9 cellular contexts compared by ENCODE assay signal in genomic region chr2:216681683-216682082, GRCh38. TPM values are rescaled to one million over a fixed set of nuclear protein-coding genes. Genes with fewer than 3 reads are reported as not detected.
DNase-seq lines count a peak whose midpoint lies in the region; ATAC-seq and TF ChIP-seq lines count a peak whose summit lies in the region.
"Had no signal": no experiment of that assay in that cellular context is flagged by ENCODE, and none has a peak within 500 bp of the region (broad histone marks: within the 10 kb centered on the region; RNA-seq: fewer than 3 reads in every experiment).

No MANE protein-coding gene starts in this region.

- no peak overlapping the region for H4K5ac ChIP-seq in IMR-90 (ENCODE audit: low read depth, low read length)

- H2AFZ ChIP-seq in IMR-90 (replicated peaks; ENCODE audit: low read length, poor library complexity): no peak overlapping the region

- H3K4me1 ChIP-seq in IMR-90 (ENCODE audit: control insufficient read depth, insufficient read depth, low read length) (peaks cover 4% of the 10 kb centered on the region; the same call in 1 of the 2 replicates), muscle layer of colon (ENCODE audit: insufficient read depth, low read length) (peaks cover 73% of the 10 kb centered on the region), suprapubic skin (peaks cover 40% of the 10 kb centered on the region)

- H3K9me3 Mint-ChIP-seq in brain: peaks cover 0 to 4% (median 0%) of the 10 kb centered on the region in 5 experiments

- intact Hi-C loops in IMR-90 (cut with micrococcal nuclease): no loop called here

- TF ChIP-seq POLR2A in IMR-90 (IDR thresholded peaks at IDR 0.05; ENCODE audit: low read depth, low read length) (no peak), suprapubic skin (IDR thresholded peaks at IDR 0.05) (no peak)

- no peak overlapping the region for H2BK20ac ChIP-seq in IMR-90 (ENCODE audit: low read depth, low read length)

- no peak overlapping the region for H2BK5ac ChIP-seq in IMR-90 (ENCODE audit: low read depth, low read length, poor library complexity, severe bottlenecking)

- POLR2A ChIA-PET in IMR-90 (lab: Charles Lee; ENCODE audit: unreplicated experiment): interaction anchor here (0.9 kb wide), 1 partner anchor 14 kb away, joined by 3 read pairs; the partner anchor contains the start of gene IGFBP5

- ATAC-seq in IMR-90 (ENCODE audit: low read depth): no peak

- TF ChIP-seq CTCF in IMR-90 (conservative IDR thresholded peaks at IDR 0.05; ENCODE audit: low read depth, low read length) (no peak), brain (conservative IDR thresholded peaks at IDR 0.05) (no peak), suprapubic skin (IDR thresholded peaks at IDR 0.05) (no peak)

- H3K36me3 ChIP-seq in IMR-90 (ENCODE audit: control insufficient read depth, insufficient read depth, low read length): peaks cover 90% of the 10 kb centered on the region
- H3K36me3 ChIP-seq in muscle layer of colon (ENCODE audit: insufficient read depth, low read length): peaks cover 74% of the 10 kb centered on the region
- H3K36me3 ChIP-seq in suprapubic skin: peaks cover 22% of the 10 kb centered on the region

- peaks cover 36% of the 10 kb centered on the region for H3K36me3 Mint-ChIP-seq in brain
- H3K36me3 Mint-ChIP-seq: activated CD8-positive, alpha-beta memory T cell treated with anti-CD3 and anti-CD28 coated beads, Interleukin-2, amount 10 ng/mL, durations not matched to agents 7 days and 5 days had no signal

- no peak overlapping the region for H2BK120ac ChIP-seq in IMR-90 (ENCODE audit: low read depth, low read length)

- TF ChIP-seq RAD21 in IMR-90 (IDR thresholded peaks at IDR 0.05; ENCODE audit: low read length): no peak

- H2AK5ac ChIP-seq in IMR-90 (ENCODE audit: low read depth, low read length): no peak overlapping the region

- DNase-seq in IMR-90 (peak; percentile 16), suprapubic skin (ENCODE audit: low spot score in 2 of 2) (no peak), SW480 (ENCODE audit: low spot score) (no peak), NCI-H1048 (lab: John Stamatoyannopoulos, UW) (no peak), cerebellum (ENCODE audit: low spot score) (no peak)
- DNase-seq: activated gamma-delta T cell had no signal

- H2AK9ac ChIP-seq in IMR-90 (replicated peaks; ENCODE audit: low read depth, low read length, poor library complexity): no peak overlapping the region

- H3K4me2 ChIP-seq in IMR-90 (ENCODE audit: low read depth, low read length): no peak overlapping the region

- no peak overlapping the region for H3K4me3 ChIP-seq in IMR-90 (ENCODE audit: insufficient read depth, low read depth, low read length)
- peak overlapping the region in 1 of 2 donors; percentile 26 for H3K4me3 ChIP-seq in muscle layer of colon (ENCODE audit: low read depth in 1 of 2, low read length in 2 of 2)
- H3K4me3 ChIP-seq in suprapubic skin: no peak overlapping the region

- no CpG with 5 or more reads among the region's 2 CpGs for WGBS in IMR-90 (ENCODE audit: extremely low coverage in 2 of 2, insufficient read length in 1 of 2), 2 experiments
- 57% methylated on average over 2 of the region's 2 CpGs for WGBS in suprapubic skin

- H4K20me1 ChIP-seq in IMR-90 (ENCODE audit: insufficient read depth, low read length): peaks cover 99% of the 10 kb centered on the region

- dilution Hi-C loops in IMR-90 (cut with HindIII; ENCODE audit: low sequenced_read_pairs, unreplicated experiment): loop anchor here (25.0 kb wide), 2 partner anchors 481 to 831 kb away; no protein-coding TSS in a partner anchor

- no peak overlapping the region for H4K8ac ChIP-seq in IMR-90 (ENCODE audit: low read depth in 2 of 2, low read length in 2 of 2)

- no peak overlapping the region for H3K4ac ChIP-seq in IMR-90 (ENCODE audit: low read depth, low read length)

- H3K27me3 ChIP-seq in IMR-90 (ENCODE audit: control insufficient read depth, insufficient read depth, low read length) (no peaks in the 10 kb centered on the region), muscle layer of colon (ENCODE audit: control insufficient read depth in 1 of 2, insufficient read depth in 2 of 2, low read length in 2 of 2) (no peaks in the 10 kb centered on the region), suprapubic skin (no peaks in the 10 kb centered on the region)

- peaks cover 57% of the 10 kb centered on the region for H3K4me1 Mint-ChIP-seq in brain

- H3K9ac ChIP-seq in IMR-90 (ENCODE audit: low read depth, low read length) (no peak overlapping the region), muscle layer of colon (ENCODE audit: low read length) (no peak overlapping the region)

- H3K14ac ChIP-seq in IMR-90 (replicated peaks; ENCODE audit: low read depth, low read length): no peak overlapping the region

- H3K23ac ChIP-seq in IMR-90 (ENCODE audit: low read depth, low read length): no peak overlapping the region

- H3K27ac Mint-ChIP-seq in brain: peak overlapping the region; percentile 90 to 96 (median 94)
- H3K27ac Mint-ChIP-seq: activated CD8-positive, alpha-beta memory T cell treated with anti-CD3 and anti-CD28 coated beads, Interleukin-2, amount 10 ng/mL, durations not matched to agents 7 days and 5 days had no signal

- H3K56ac ChIP-seq in IMR-90 (ENCODE audit: extremely low read depth, insufficient read depth, low read length): no peak overlapping the region

- peaks cover 4% of the 10 kb centered on the region for H3K27me3 Mint-ChIP-seq in brain

- H3K27ac ChIP-seq in IMR-90 (ENCODE audit: insufficient read depth, low read length) (no peak overlapping the region; the same call in 1 of the 2 replicates), muscle layer of colon (ENCODE audit: low read depth, low read length) (peak overlapping the region; percentile 70), suprapubic skin (peak overlapping the region; percentile 63)

- H3K4me3 Mint-ChIP-seq in brain: peak overlapping the region in 1 of 5 experiments; percentile 57
- H3K4me3 Mint-ChIP-seq: activated CD8-positive, alpha-beta memory T cell treated with anti-CD3 and anti-CD28 coated beads, Interleukin-2, amount 10 ng/mL, durations not matched to agents 7 days and 5 days had no signal

- BruUV-seq in IMR-90 (replicated peaks; lab: Mats Ljungman, UMichigan): no TSS peak

- in situ Hi-C loops in IMR-90 (cut with MboI; ENCODE audit: low sequenced_read_pairs): no loop called here

- no peak overlapping the region for H3K18ac ChIP-seq in IMR-90 (ENCODE audit: low read depth, low read length)

- CTCF ChIA-PET in IMR-90 (lab: Yijun Ruan, JAX): interaction anchor here (0.7 to 1.7 kb wide), 6 partner anchors 12 to 1032 kb away, joined by 3 to 5 read pairs (median 3); no protein-coding TSS in a partner anchor

- TF ChIP-seq EP300 in suprapubic skin (IDR thresholded peaks at IDR 0.05): no peak

- peaks cover 0 to 91% of the 10 kb centered on the region in 2 experiments; a peak in 2 of 4 replicates for H3K79me1 ChIP-seq in IMR-90 (ENCODE audit: low read depth in 1 of 2, low read length in 2 of 2)

- H3K9me3 ChIP-seq in IMR-90 (ENCODE audit: control insufficient read depth, insufficient read depth, low read length) (no peaks in the 10 kb centered on the region), muscle layer of colon (ENCODE audit: low read length) (no peaks in the 10 kb centered on the region), suprapubic skin (no peaks in the 10 kb centered on the region)

- H4K91ac ChIP-seq in IMR-90 (ENCODE audit: insufficient read depth, low read depth, low read length): no peak overlapping the region

- no peak overlapping the region for H2BK15ac ChIP-seq in IMR-90 (ENCODE audit: low read depth, low read length)

- H3K9me1 ChIP-seq in IMR-90 (ENCODE audit: insufficient read depth, low read length): peaks cover 27% of the 10 kb centered on the region

TF ChIP-seq in IMR-90, 13 proteins besides CTCF, POLR2A, EP300 and RAD21:
- TF ChIP-seq SMC3 (IDR thresholded peaks at IDR 0.05; ENCODE audit: low read depth, low read length): no peak
- no peak for TF ChIP-seq MXI1 (IDR thresholded peaks at IDR 0.05; ENCODE audit: borderline replicate concordance, low read depth, low read length)
- no peak for TF ChIP-seq BHLHE40 (IDR thresholded peaks at IDR 0.05; ENCODE audit: low read depth, low read length)
- no peak for TF ChIP-seq CHD1 (IDR thresholded peaks at IDR 0.05; ENCODE audit: low read depth, low read length)
- TF ChIP-seq NFE2L2 (IDR thresholded peaks at IDR 0.05; ENCODE audit: low read depth, low read length): no peak
- TF ChIP-seq MAFK (IDR thresholded peaks at IDR 0.05; ENCODE audit: low read depth, low read length): no peak
- TF ChIP-seq USF2 (IDR thresholded peaks at IDR 0.05; ENCODE audit: low read depth, low read length): no peak
- no peak for TF ChIP-seq MAZ (IDR thresholded peaks at IDR 0.05; ENCODE audit: borderline replicate concordance, low read depth, low read length)
- no peak for TF ChIP-seq FOS (IDR thresholded peaks at IDR 0.05; ENCODE audit: low read depth, low read length)
- no peak for TF ChIP-seq RFX5 (IDR thresholded peaks at IDR 0.05; ENCODE audit: low read depth, low read length)
- TF ChIP-seq CEBPB (IDR thresholded peaks at IDR 0.05; ENCODE audit: low read depth, low read length): no peak
- TF ChIP-seq RCOR1 (IDR thresholded peaks at IDR 0.05; ENCODE audit: insufficient replicate concordance, low read length): no peak

RNA-seq across cellular contexts. Expression of gene IGFBP5, which starts 13.7 kb away (rescaled TPM):
- total RNA-seq in IMR-90 (2012; rRNA removed) (392 and 433 TPM in 2 replicates), suprapubic skin (100 to 1,000 TPM in 3 of 4 donors, 10 to 100 TPM in 1; 79.1 to 424 (median 163) TPM), cerebellum (60.9 TPM)
- polyA plus RNA-seq in IMR-90 (2012; rRNA removed) (1,339 and 1,767 TPM in 2 replicates), brain (ENCODE audit: insufficient read depth, low read depth, low replicate concordance) (769 TPM)
- polyA plus RNA-seq in IMR-90 (2012; cell fraction: cytosol; rRNA removed): 847 and 1,056 TPM in 2 replicates
- 732 and 841 TPM in 2 replicates for polyA plus RNA-seq in IMR-90 (2012; cell fraction: nucleus; rRNA removed; ENCODE audit: low replicate concordance)

RNA-seq across cellular contexts. Expression of gene IGFBP2, which starts 48.5 kb away (rescaled TPM):
- total RNA-seq in IMR-90 (2012; rRNA removed) (33.5 and 36.7 TPM in 2 replicates), suprapubic skin (10 to 100 TPM in 3 of 4 donors, 1 to 10 TPM in 1; 7.5 to 28.3 (median 18.7) TPM), cerebellum (101 TPM)
- polyA plus RNA-seq in IMR-90 (2012; rRNA removed) (236 and 257 TPM in 2 replicates), brain (ENCODE audit: insufficient read depth, low read depth, low replicate concordance) (233 TPM)
- 205 and 355 TPM in 2 replicates for polyA plus RNA-seq in IMR-90 (2012; cell fraction: cytosol; rRNA removed)
- polyA plus RNA-seq in IMR-90 (2012; cell fraction: nucleus; rRNA removed; ENCODE audit: low replicate concordance): 73.3 and 119 TPM in 2 replicates
